9 cellular contexts compared by ENCODE assay signal in the genomic region with DNA sequence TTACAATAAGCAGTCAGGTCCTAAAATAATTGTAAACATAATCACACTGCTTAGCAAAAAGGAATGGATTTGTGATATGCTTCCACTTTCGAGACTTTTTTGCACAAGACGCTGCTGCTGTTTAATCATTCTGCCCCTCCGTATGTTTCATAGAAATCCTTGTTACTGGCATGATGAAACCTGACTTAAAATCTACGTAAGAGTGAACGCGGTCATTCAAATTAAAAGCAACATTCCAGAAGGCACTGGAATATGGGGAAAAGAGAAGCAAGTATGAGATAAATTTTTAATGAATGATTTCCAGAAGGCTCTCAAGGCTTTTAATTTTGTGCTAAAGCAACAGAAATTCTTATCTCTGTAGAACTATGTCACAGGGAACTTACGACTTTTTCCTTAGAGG. TPM values are rescaled to one million over a fixed set of nuclear protein-coding genes. Genes with fewer than 3 reads are reported as not detected.
DNase-seq lines count a peak whose midpoint lies in the region; ATAC-seq, FAIRE-seq and TF ChIP-seq lines count a peak whose summit lies in the region.
"Had no signal": no experiment of that assay in that cellular context is flagged by ENCODE, and none has a peak within 500 bp of the region (broad histone marks: within the 10 kb centered on the region; RNA-seq: fewer than 3 reads in every experiment).

No MANE protein-coding gene starts in this region.

- H3K27me3 ChIP-seq in KMS-11 (ENCODE audit: insufficient read depth, low read depth) (no peaks in the 10 kb centered on the region), bronchial epithelial cell (ENCODE audit: control insufficient read depth, insufficient read depth, low read length) (no peaks in the 10 kb centered on the region), mucosa of rectum (ENCODE audit: control insufficient read depth in 2 of 2, insufficient read depth in 2 of 2, low read length in 2 of 2) (no peaks in the 10 kb centered on the region)

- H3K4me3 ChIP-seq in AG04449 (ENCODE audit: low read depth, low read length) (peak overlapping the region; percentile 80), KMS-11 (IDR thresholded peaks at IDR 0.05; ENCODE audit: insufficient read depth, low read depth, low read length) (no peak overlapping the region), bronchial epithelial cell (ENCODE audit: low read depth, low read length) (peak overlapping the region; percentile 66), mucosa of rectum (ENCODE audit: low read length in 2 of 2) (peak overlapping the region; percentile 74 to 91)

- H2AFZ ChIP-seq in KMS-11 (ENCODE audit: low read depth): no peak overlapping the region

- ATAC-seq in GM18498 (IDR thresholded peaks at IDR 0.05; ENCODE audit: unreplicated experiment) (no peak), GM18517 (IDR thresholded peaks at IDR 0.05; ENCODE audit: unreplicated experiment) (no peak), HG03354 (IDR thresholded peaks at IDR 0.05; ENCODE audit: poor library complexity, severe bottlenecking, unreplicated experiment) (no peak)

- POLR2A ChIA-PET in AG04449 (lab: Yijun Ruan, JAX): no interaction called here

- H3K4me2 ChIP-seq in KMS-11: peak overlapping the region; percentile 71

- peaks cover 50% of the 10 kb centered on the region for H3K79me2 ChIP-seq in KMS-11 (ENCODE audit: insufficient read depth, low read depth)

- no peak for FAIRE-seq in bronchial epithelial cell (lab: Jason Lieb, UNC)
- FAIRE-seq: GM18507 had no signal

- TF ChIP-seq CTCF in AG04449 (IDR thresholded peaks at IDR 0.05; ENCODE audit: insufficient read depth, low read length, missing control alignments) (no peak), KMS-11 (conservative IDR thresholded peaks at IDR 0.05; ENCODE audit: low read depth, low read length) (no peak), bronchial epithelial cell (IDR thresholded peaks at IDR 0.05; ENCODE audit: insufficient read depth, low read length, severe bottlenecking) (no peak)

- H3K27ac ChIP-seq in KMS-11 (no peak overlapping the region; the same call in 1 of the 2 replicates), mucosa of rectum (ENCODE audit: low read depth in 2 of 2, low read length in 2 of 2) (no peak overlapping the region)

- no peaks in the 10 kb centered on the region for H3K36me3 ChIP-seq in KMS-11 (ENCODE audit: insufficient read depth)
- no peaks in the 10 kb centered on the region for H3K36me3 ChIP-seq in bronchial epithelial cell (ENCODE audit: control insufficient read depth, insufficient read depth, low read length)
- peaks cover 0 to 2% of the 10 kb centered on the region in 2 donors for H3K36me3 ChIP-seq in mucosa of rectum (ENCODE audit: control insufficient read depth in 2 of 2, insufficient read depth in 2 of 2, low read length in 2 of 2)

- H3K9me3 ChIP-seq in mucosa of rectum (ENCODE audit: control insufficient read depth in 2 of 2, low read length in 2 of 2): no peaks in the 10 kb centered on the region

- no peaks in the 10 kb centered on the region for H4K20me1 ChIP-seq in KMS-11 (ENCODE audit: insufficient read depth)

- DNase-seq in AG04449 (ENCODE audit: low read depth, low spot score) (no peak), bronchial epithelial cell (ENCODE audit: low read depth) (peak; percentile 5), NCI-H1436 treated with DMSO at 0.1 percent for 48 hours (lab: John Stamatoyannopoulos, UW) (no peak)

- H3K9ac ChIP-seq in KMS-11: peak overlapping the region; percentile 62; the same call in 1 of the 2 replicates
- peak overlapping the region; percentile 86 to 87 for H3K9ac ChIP-seq in mucosa of rectum (ENCODE audit: low read depth in 1 of 2, low read length in 2 of 2)

- H3K4me1 ChIP-seq in KMS-11 (ENCODE audit: low read depth, poor library complexity, severe bottlenecking) (peaks cover 21% of the 10 kb centered on the region), mucosa of rectum (ENCODE audit: control insufficient read depth in 2 of 2, insufficient read depth in 2 of 2, low read length in 2 of 2) (peaks cover 8 to 12% of the 10 kb centered on the region in 2 donors)

- CTCF ChIA-PET in AG04449 (lab: Yijun Ruan, JAX): interaction anchor here (1.1 to 3.8 kb wide), 5 partner anchors 11 to 73 kb away, joined by 3 to 36 read pairs (median 4); no protein-coding TSS in a partner anchor

RNA-seq across cellular contexts. Expression of gene CNIH1, which starts 1.1 kb away (rescaled TPM):
- 54.5 and 125 TPM in 2 replicates for total RNA-seq in bronchial epithelial cell

RNA-seq across cellular contexts. Expression of gene CDKN3, which starts 43.2 kb away (rescaled TPM):
- total RNA-seq in bronchial epithelial cell: 3.7 and 15.4 TPM in 2 replicates

RNA-seq across cellular contexts. Expression of gene GMFB, which starts 48.7 kb away (rescaled TPM):
- 55.0 and 74.5 TPM in 2 replicates for total RNA-seq in bronchial epithelial cell
